In genomic region chr1:219177363-219177762, GRCh38 we compare ENCODE assay signal across 15 cellular contexts. TPM values are rescaled to one million over a fixed set of nuclear protein-coding genes. Genes with fewer than 3 reads are reported as not detected.
DNase-seq lines count a peak whose midpoint lies in the region; ATAC-seq, FAIRE-seq and TF ChIP-seq lines count a peak whose summit lies in the region.
"Had no signal": no experiment of that assay in that cellular context is flagged by ENCODE, and none has a peak within 500 bp of the region (broad histone marks: within the 10 kb centered on the region; RNA-seq: fewer than 3 reads in every experiment).

No MANE protein-coding gene starts in this region.

- H3K4me3 ChIP-seq in Karpas-422 (ENCODE audit: low read length) = peak overlapping the region; percentile 87; the same call in 1 of the 2 replicates
- no peak overlapping the region for H3K4me3 ChIP-seq in CD8-positive, alpha-beta memory T cell (ENCODE audit: low read length)
- H3K4me3 ChIP-seq: right atrium auricular region had no signal

- H3K4me1 ChIP-seq in Karpas-422 (ENCODE audit: low read length) = peaks cover 45% of the 10 kb centered on the region
- peaks cover 26% of the 10 kb centered on the region for H3K4me1 ChIP-seq in CD8-positive, alpha-beta memory T cell (ENCODE audit: insufficient read depth, low read length)

- ATAC-seq in GM18907 (IDR thresholded peaks at IDR 0.05; ENCODE audit: unreplicated experiment) (peak; percentile 27), HG02610 (IDR thresholded peaks at IDR 0.05; ENCODE audit: unreplicated experiment) (peak; percentile 36), HG02571 (IDR thresholded peaks at IDR 0.05; ENCODE audit: unreplicated experiment) (no peak)
- ATAC-seq: left cardiac atrium had no signal

- peaks cover 83% of the 10 kb centered on the region for H3K79me2 ChIP-seq in Karpas-422 (ENCODE audit: low read length)

- H2AFZ ChIP-seq in Karpas-422 (ENCODE audit: low read length) = no peak overlapping the region

- peaks cover 38% of the 10 kb centered on the region for H3K36me3 ChIP-seq in Karpas-422 (ENCODE audit: insufficient read depth, low read length)
- no peaks in the 10 kb centered on the region for H3K36me3 ChIP-seq in CD8-positive, alpha-beta memory T cell (ENCODE audit: insufficient read depth, low read length)

- H3K4me1 Mint-ChIP-seq in nephron = peaks cover 44% of the 10 kb centered on the region
- peaks cover 59 to 73% (median 68%) of the 10 kb centered on the region in 3 donors for H3K4me1 Mint-ChIP-seq in CD8-positive, alpha-beta memory T cell

- H3K4me2 ChIP-seq in Karpas-422 (ENCODE audit: low read depth, low read length, poor library complexity, severe bottlenecking) = peak overlapping the region; percentile 87

- TF ChIP-seq CTCF in nephron (IDR thresholded peaks at IDR 0.05; ENCODE audit: unreplicated experiment in 3 of 3) = no peak
- TF ChIP-seq CTCF in D721Med (IDR thresholded peaks at IDR 0.05; ENCODE audit: insufficient read depth, missing control alignments) = no peak

- peak overlapping the region; percentile 19; the same call in 1 of the 2 replicates for H3K9ac ChIP-seq in Karpas-422 (ENCODE audit: low read length)

- no peaks in the 10 kb centered on the region; the same call in 1 of the 2 replicates for H3K9me2 ChIP-seq in Karpas-422 (replicated peaks; ENCODE audit: insufficient read depth, low read length)

- peak overlapping the region; percentile 86; the same call in 1 of the 2 replicates for H3K27ac ChIP-seq in Karpas-422 (ENCODE audit: low read length)
- no peak overlapping the region for H3K27ac ChIP-seq in CD8-positive, alpha-beta memory T cell (ENCODE audit: low read depth, low read length)

- H3K9me3 ChIP-seq in Karpas-422 (ENCODE audit: low read length) = peaks cover 3% of the 10 kb centered on the region; the same call in 1 of the 2 replicates
- H3K9me3 ChIP-seq in CD8-positive, alpha-beta memory T cell (ENCODE audit: low read length) = no peaks in the 10 kb centered on the region
- H3K9me3 ChIP-seq: right atrium auricular region had no signal

- no peaks in the 10 kb centered on the region for H3K27me3 ChIP-seq in Karpas-422 (ENCODE audit: low read length)
- H3K27me3 ChIP-seq in CD8-positive, alpha-beta memory T cell (ENCODE audit: insufficient read depth, low read length, poor library complexity, severe bottlenecking) = no peaks in the 10 kb centered on the region
- H3K27me3 ChIP-seq: right atrium auricular region had no signal

- POLR2A ChIA-PET in CD8-positive, alpha-beta memory T cell (lab: Charles Lee) = no interaction called here

- no peak for FAIRE-seq in D721Med (lab: Jason Lieb, UNC)
- FAIRE-seq: endometrium had no signal

- DNase-seq in Karpas-422 (no peak), D721Med (ENCODE audit: insufficient read length, low spot score) (no peak)
- no peak for DNase-seq in activated effector memory CD4-positive, alpha-beta T cell treated with Interleukin-2 at 50 U/mL for 16 hours
- DNase-seq in CD8-positive, alpha-beta memory T cell = no peak
- DNase-seq: activated naive CD4-positive, alpha-beta T cell treated with anti-CD3 and anti-CD28 coated beads for 36 hours; GDM1; left cardiac atrium; NCI-H226; T1000 had no signal

- peaks cover 37% of the 10 kb centered on the region for H3K36me3 Mint-ChIP-seq in nephron (ENCODE audit: low read depth)
- peaks cover 0 to 29% (median 6%) of the 10 kb centered on the region in 3 donors for H3K36me3 Mint-ChIP-seq in CD8-positive, alpha-beta memory T cell

- H3K27me3 Mint-ChIP-seq in nephron (ENCODE audit: low read depth) = no peaks in the 10 kb centered on the region
- H3K27me3 Mint-ChIP-seq in CD8-positive, alpha-beta memory T cell = no peaks in the 10 kb centered on the region

- no peaks in the 10 kb centered on the region for H3K9me3 Mint-ChIP-seq in nephron
- H3K9me3 Mint-ChIP-seq in CD8-positive, alpha-beta memory T cell = no peaks in the 10 kb centered on the region
- H3K9me3 Mint-ChIP-seq: activated naive CD4-positive, alpha-beta T cell treated with anti-CD3 and anti-CD28 coated beads for 36 hours had no signal

- CTCF ChIA-PET in CD8-positive, alpha-beta memory T cell (lab: Charles Lee) = no interaction called here

- peak overlapping the region in 1 of 3 experiments; percentile 25 for H3K4me3 Mint-ChIP-seq in nephron
- peak overlapping the region in 1 of 7 donors; percentile 20 for H3K4me3 Mint-ChIP-seq in CD8-positive, alpha-beta memory T cell
- H3K4me3 Mint-ChIP-seq: activated naive CD4-positive, alpha-beta T cell treated with anti-CD3 and anti-CD28 coated beads for 36 hours had no signal

- no peaks in the 10 kb centered on the region for H4K20me1 ChIP-seq in Karpas-422 (ENCODE audit: insufficient read depth, low read depth, low read length)

- peak overlapping the region; percentile 9 to 94 (median 92) for H3K27ac Mint-ChIP-seq in nephron
- peak overlapping the region in 2 of 8 donors; percentile 56 to 73 for H3K27ac Mint-ChIP-seq in CD8-positive, alpha-beta memory T cell
- H3K27ac Mint-ChIP-seq: activated naive CD4-positive, alpha-beta T cell treated with anti-CD3 and anti-CD28 coated beads for 36 hours had no signal

RNA-seq across cellular contexts. Expression of gene LYPLAL1, which starts 3.7 kb away (rescaled TPM):
- 24.3 and 85.1 TPM in 2 replicates for total RNA-seq in Karpas-422 (2014; rRNA removed; shearing (Covaris generic); ENCODE audit: low replicate concordance)
- 10 to 100 TPM; 19.9 to 22.9 TPM for total RNA-seq in CD8-positive, alpha-beta memory T cell
- 28.5 TPM for polyA plus RNA-seq in CD8-positive, alpha-beta memory T cell
